Comparison of ENCODE assay signal across 1 cellular context in genomic region chr20:35796556-35796955, GRCh38.
TF ChIP-seq lines count a peak whose summit lies in the region.

No MANE protein-coding gene starts in this region.

TF ChIP-seq in K562, 482 proteins besides CTCF, POLR2A, EP300 and RAD21 (continued from another document):
- TF ChIP-seq JUN (IDR thresholded peaks at IDR 0.05; ENCODE audit: borderline replicate concordance, low read depth, low read length) (no peak), JUN (CRISPR knock-in tag; IDR thresholded peaks at IDR 0.05; ENCODE audit: borderline replicate concordance) (no peak), TCF3 (CRISPR knock-in tag; IDR thresholded peaks at IDR 0.05) (0 out of 2 replicates have a peak, but pooled peaks have one; percentile 25), ZC3H11A (IDR thresholded peaks at IDR 0.05; ENCODE audit: low read depth, low read length) (no peak), ZNF217 (CRISPR knock-in tag; IDR thresholded peaks at IDR 0.05) (no peak), ZNF57 (CRISPR knock-in tag; IDR thresholded peaks at IDR 0.05) (no peak), POU5F1 (IDR thresholded peaks at IDR 0.05; ENCODE audit: borderline replicate concordance, low read depth, low read length, partially characterized antibody) (no peak), CXXC5 (CRISPR knock-in tag; IDR thresholded peaks at IDR 0.05) (peak; percentile 24; the same call in 1 of the 2 replicates), ARID1B (IDR thresholded peaks at IDR 0.05) (peak; percentile 17; the same call in 1 of the 2 replicates), PURB (CRISPR knock-in tag; IDR thresholded peaks at IDR 0.05; ENCODE audit: low read depth) (no peak), EZH2 (IDR thresholded peaks at IDR 0.05; ENCODE audit: borderline replicate concordance, low read depth, low read length) (no peak)
